ENCODE assay signal across 23 cellular contexts in genomic region chr17:33113281-33114010, GRCh38.
A peak's percentile ranks its signal among the peaks of the same experiment; 100 is the strongest.
DNase-seq lines count a peak whose midpoint lies in the region; ATAC-seq and TF ChIP-seq lines count a peak whose summit lies in the region.
"Had no signal": no experiment of that assay in that cellular context is flagged by ENCODE, and none has a peak within 500 bp of the region (broad histone marks: within the 10 kb centered on the region; RNA-seq: fewer than 3 reads in every experiment).

No MANE protein-coding gene starts in this region.

- no peak overlapping the region for H2AFZ ChIP-seq in GM23248

- 42 to 43% methylated on average over 6 of the region's 6 CpGs for WGBS in GM23248 (ENCODE audit: low coverage in 1 of 2, low lambda C conversion rate in 2 of 2, missing lambda C conversion rate in 2 of 2), 2 experiments
- WGBS in adrenal gland, 4 donors: 38 to 51% (median 45%) methylated on average over 5 to 6 of the region's 6 CpGs

- no peak overlapping the region for H3K4me2 ChIP-seq in GM23248 (ENCODE audit: unreplicated experiment)

- intact Hi-C loops in adrenal gland (cut with DNase I): no loop called here

- H3K4me1 ChIP-seq in GM23248 (ENCODE audit: insufficient read depth) (no peaks in the 10 kb centered on the region), adrenal gland (replicated peaks in 1 of 2) (no peaks in the 10 kb centered on the region)
- H3K4me1 ChIP-seq: transverse colon had no signal

- H3K9ac ChIP-seq in GM23248: no peak overlapping the region

- peaks cover 9% of the 10 kb centered on the region; the same call in 1 of the 2 replicates for H3K27me3 ChIP-seq in GM23248 (replicated peaks; ENCODE audit: insufficient read depth)
- no peaks in the 10 kb centered on the region for H3K27me3 ChIP-seq in adrenal gland
- H3K27me3 ChIP-seq: transverse colon had no signal

- TF ChIP-seq CTCF in adrenal gland (IDR thresholded peaks at IDR 0.05) (no peak), fibroblast of the aortic adventitia (IDR thresholded peaks at IDR 0.05; ENCODE audit: insufficient read depth, low read length) (no peak)

- H3K9me2 ChIP-seq in GM23248 (ENCODE audit: insufficient read depth): no peaks in the 10 kb centered on the region

- no peaks in the 10 kb centered on the region for H4K20me1 ChIP-seq in GM23248 (ENCODE audit: insufficient read depth)

- no peak overlapping the region for H3K27ac ChIP-seq in GM23248
- H3K27ac ChIP-seq in adrenal gland: no peak overlapping the region
- H3K27ac ChIP-seq: esophagus muscularis mucosa, transverse colon had no signal

- no peak for TF ChIP-seq POLR2A in adrenal gland (IDR thresholded peaks at IDR 0.05)

- no peak overlapping the region for H3K4me3 ChIP-seq in GM23248
- H3K4me3 ChIP-seq in adrenal gland: no peak overlapping the region
- no peak overlapping the region for H3K4me3 ChIP-seq in fibroblast of the aortic adventitia (ENCODE audit: low read depth, low read length)
- H3K4me3 ChIP-seq: esophagus muscularis mucosa, transverse colon had no signal

- no peaks in the 10 kb centered on the region for H3K79me2 ChIP-seq in GM23248 (ENCODE audit: insufficient read depth)

- in situ Hi-C loops in GM23248 (cut with MboI): no loop called here

- H3K36me3 ChIP-seq in GM23248 (ENCODE audit: low read depth): no peaks in the 10 kb centered on the region
- H3K36me3 ChIP-seq in adrenal gland (replicated peaks in 1 of 2): no peaks in the 10 kb centered on the region
- H3K36me3 ChIP-seq: esophagus muscularis mucosa, transverse colon had no signal

- peaks cover 6% of the 10 kb centered on the region; the same call in 1 of the 2 replicates for H3F3A ChIP-seq in GM23248 (ENCODE audit: insufficient read depth)

- no peak for ATAC-seq in HG02678 (IDR thresholded peaks at IDR 0.05; ENCODE audit: unreplicated experiment)
- ATAC-seq: activated CD8-positive, alpha-beta T cell treated with anti-CD3 and anti-CD28 coated beads for 36 hours; left ventricle myocardium superior had no signal

- H3K9me3 ChIP-seq in GM23248 (ENCODE audit: low read depth) (no peaks in the 10 kb centered on the region), adrenal gland (replicated peaks in 1 of 3) (no peaks in the 10 kb centered on the region)
- H3K9me3 ChIP-seq: esophagus muscularis mucosa, transverse colon had no signal

- DNase-seq in AG08396 (ENCODE audit: low spot score): peak; percentile 17
- DNase-seq in GM23248: peak; percentile 44
- peak; percentile 25 to 75 (median 64) for DNase-seq in adrenal gland
- peak; percentile 51 for DNase-seq in fibroblast of the aortic adventitia (ENCODE audit: low read depth)
- DNase-seq in GM19240 (ENCODE audit: insufficient read length, low spot score): no peak
- DNase-seq in NCI-H1092 (lab: John Stamatoyannopoulos, UW): no peak
- no peak for DNase-seq in NCI-H1048 (lab: John Stamatoyannopoulos, UW)
- DNase-seq: activated CD8-positive, alpha-beta T cell treated with anti-CD3 and anti-CD28 coated beads for 36 hours; activated naive CD4-positive, alpha-beta T cell; activated T-cell treated with anti-CD3 and anti-CD28 coated beads, Interleukin-2, amount 50 U/mL, for 24 hours; CD8-positive, alpha-beta memory T cell; EL; head of caudate nucleus; KG1; left ventricle myocardium superior; NCI-H1092 treated with DMSO at 0.1 percent for 48 hours; NCI-H2107; NCI-H510A; small intestine; stimulated activated naive CD4-positive, alpha-beta T cell; transverse colon had no signal

Comparison
In these comparisons a context has a peak if more than half of its experiments do, and no peak if none do; other contexts are left out.
1. DNase-seq: peak in AG08396 (single experiment), GM23248 (single experiment), adrenal gland (7 of 7) and fibroblast of the aortic adventitia (single experiment); none in GM19240 (single experiment), NCI-H1092 (single experiment) and NCI-H1048 (single experiment).